In the genomic region with DNA sequence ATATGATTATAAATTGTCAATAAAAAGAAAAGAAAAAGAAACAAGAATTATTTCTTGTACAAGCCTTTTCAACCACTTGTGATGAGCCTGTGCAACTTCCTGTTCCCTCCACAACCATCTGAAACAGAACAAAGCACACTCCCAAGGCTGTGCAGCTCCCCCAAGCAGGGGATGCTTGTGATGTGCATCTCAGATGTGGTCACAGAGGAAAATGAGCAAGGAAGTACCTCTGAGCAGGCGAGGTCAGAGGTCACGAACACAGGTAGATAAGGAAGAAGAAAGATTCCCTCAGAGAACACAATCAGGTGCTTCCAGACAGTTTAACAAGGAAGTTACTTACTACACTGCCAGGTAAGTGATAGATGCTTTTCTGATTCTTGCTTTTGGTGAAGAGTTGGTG, we compare ENCODE assay signal across 14 cellular contexts.
A peak's percentile ranks its signal among the peaks of the same experiment; 100 is the strongest.
DNase-seq lines count a peak whose midpoint lies in the region; ATAC-seq and TF ChIP-seq lines count a peak whose summit lies in the region.
"Had no signal": no experiment of that assay in that cellular context is flagged by ENCODE, and none has a peak within 500 bp of the region (broad histone marks: within the 10 kb centered on the region; RNA-seq: fewer than 3 reads in every experiment).

No MANE protein-coding gene starts in this region.

- ATAC-seq in GM19395 (IDR thresholded peaks at IDR 0.05; ENCODE audit: unreplicated experiment) (peak; percentile 77), HG03565 (IDR thresholded peaks at IDR 0.05; ENCODE audit: unreplicated experiment) (no peak), left lung (no peak)
- ATAC-seq in naive thymus-derived CD8-positive, alpha-beta T cell = peak; percentile 92 to 98

- H4K20me1 ChIP-seq in Karpas-422 (ENCODE audit: insufficient read depth, low read depth, low read length) = no peaks in the 10 kb centered on the region

- H3K9ac ChIP-seq in Karpas-422 (ENCODE audit: low read length) = no peak overlapping the region

- DNase-seq in Karpas-422 (no peak), activated T-helper 1 cell treated with Interleukin-2 at 50 U/mL for 16 hours (ENCODE audit: low read depth) (peak; percentile 6), glomerular visceral epithelial cell (ENCODE audit: extremely low spot score) (no peak), NCI-H510A treated with DMSO at 0.1 percent for 48 hours (lab: John Stamatoyannopoulos, UW) (no peak), left lung (no peak)
- peak in 9 of 10 donors; percentile 13 to 64 (median 41) for DNase-seq in naive thymus-derived CD8-positive, alpha-beta T cell
- DNase-seq: amniotic stem cell, dorsolateral prefrontal cortex, foreskin fibroblast, NCI-H1417 treated with DMSO at 0.1 percent for 48 hours, NCI-H748 treated with DMSO at 0.1 percent for 48 hours, thyroid gland had no signal

- H3K4me2 ChIP-seq in Karpas-422 (ENCODE audit: low read depth, low read length, poor library complexity, severe bottlenecking) = no peak overlapping the region

- no peaks in the 10 kb centered on the region for H3K9me3 ChIP-seq in Karpas-422 (ENCODE audit: low read length)
- no peaks in the 10 kb centered on the region for H3K9me3 ChIP-seq in left lung
- H3K9me3 ChIP-seq: thyroid gland had no signal

- H3K36me3 Mint-ChIP-seq in naive thymus-derived CD8-positive, alpha-beta T cell = no peaks in the 10 kb centered on the region

- H3K27me3 ChIP-seq in Karpas-422 (ENCODE audit: low read length) (no peaks in the 10 kb centered on the region), left lung (no peaks in the 10 kb centered on the region)
- H3K27me3 ChIP-seq: dorsolateral prefrontal cortex, thyroid gland had no signal

- H3K4me3 Mint-ChIP-seq in naive thymus-derived CD8-positive, alpha-beta T cell = peak overlapping the region in 4 of 10 donors; percentile 7 to 69 (median 60)

- no peak overlapping the region for H3K27ac ChIP-seq in Karpas-422 (ENCODE audit: low read length)
- no peak overlapping the region for H3K27ac ChIP-seq in left lung
- H3K27ac ChIP-seq: dorsolateral prefrontal cortex, thyroid gland had no signal

- H2AFZ ChIP-seq in Karpas-422 (ENCODE audit: low read length) = peak overlapping the region; percentile 93

- no peaks in the 10 kb centered on the region for H3K27me3 Mint-ChIP-seq in naive thymus-derived CD8-positive, alpha-beta T cell

- no peaks in the 10 kb centered on the region for H3K79me2 ChIP-seq in Karpas-422 (ENCODE audit: low read length)

- H3K9me2 ChIP-seq in Karpas-422 (replicated peaks; ENCODE audit: insufficient read depth, low read length) = no peaks in the 10 kb centered on the region

- H3K4me1 ChIP-seq in Karpas-422 (ENCODE audit: low read length) (peaks cover 30% of the 10 kb centered on the region), left lung (no peaks in the 10 kb centered on the region)
- H3K4me1 ChIP-seq: thyroid gland had no signal

- no peaks in the 10 kb centered on the region for H3K36me3 ChIP-seq in Karpas-422 (ENCODE audit: insufficient read depth, low read length)
- H3K36me3 ChIP-seq in left lung = no peaks in the 10 kb centered on the region
- H3K36me3 ChIP-seq: thyroid gland had no signal

- intact Hi-C loops in left lung (cut with DNase I) = no loop called here

- no peaks in the 10 kb centered on the region for H3K9me3 Mint-ChIP-seq in naive thymus-derived CD8-positive, alpha-beta T cell

- no peak overlapping the region for H3K4me3 ChIP-seq in Karpas-422 (ENCODE audit: low read length)
- no peak overlapping the region for H3K4me3 ChIP-seq in left lung
- H3K4me3 ChIP-seq: dorsolateral prefrontal cortex, thyroid gland had no signal

- TF ChIP-seq CTCF in left lung (IDR thresholded peaks at IDR 0.05) = no peak

- H3K4me1 Mint-ChIP-seq in naive thymus-derived CD8-positive, alpha-beta T cell = peaks cover 13 to 31% (median 22%) of the 10 kb centered on the region in 4 donors

- POLR2A ChIA-PET in naive thymus-derived CD8-positive, alpha-beta T cell (lab: Charles Lee) = no interaction called here

- peak overlapping the region; percentile 10 to 92 (median 78) for H3K27ac Mint-ChIP-seq in naive thymus-derived CD8-positive, alpha-beta T cell

Comparison
In these comparisons a context has a peak if more than half of its experiments do, and no peak if none do; other contexts are left out.
1. ATAC-seq: peak in GM19395 (single experiment) and naive thymus-derived CD8-positive, alpha-beta T cell (2 of 2); none in HG03565 (single experiment) and left lung (single experiment).
2. DNase-seq: peak in activated T-helper 1 cell treated with Interleukin-2 at 50 U/mL for 16 hours (single experiment) and naive thymus-derived CD8-positive, alpha-beta T cell (9 of 10); none in Karpas-422 (single experiment), glomerular visceral epithelial cell (single experiment), NCI-H510A treated with DMSO at 0.1 percent for 48 hours (single experiment) and left lung (0 of 2).